9 cellular contexts compared by ENCODE assay signal in genomic region chr11:71888335-71889010, GRCh38. TPM values are rescaled to one million over a fixed set of nuclear protein-coding genes. Genes with fewer than 3 reads are reported as not detected.
"Had no signal": no experiment of that assay in that cellular context is flagged by ENCODE, and none has a peak within 500 bp of the region (broad histone marks: within the 10 kb centered on the region; RNA-seq: fewer than 3 reads in every experiment).

No MANE protein-coding gene starts in this region.

RNA-seq across cellular contexts. Expression of gene DEFB131B, which starts 10.2 kb away (rescaled TPM):
- total RNA-seq: activated CD4-positive, alpha-beta memory T cell treated with anti-CD3 and anti-CD28 coated beads for 36 hours; activated CD4-positive, alpha-beta T cell treated with anti-CD3 and anti-CD28 coated beads, Interleukin-2, amount 10 ng/mL, durations not matched to agents 7 days and 5 days; activated naive CD8-positive, alpha-beta T cell treated with anti-CD3 and anti-CD28 coated beads for 36 hours; activated T-cell treated with anti-CD3 and anti-CD28 coated beads, Interleukin-2, amount 50 U/mL, for 4 hours; LHCN-M2; MCF 10A; PC-3; T-cell; T-helper 2 cell treated with Interferon-gamma antibody and Interleukin-4, amounts not matched to agents 100 ng/mL and 5 ng/mL, for 36 hours had no signal

RNA-seq across cellular contexts. Expression of gene DEFB108B, which starts 55.5 kb away (rescaled TPM):
- total RNA-seq: activated CD4-positive, alpha-beta memory T cell treated with anti-CD3 and anti-CD28 coated beads for 36 hours; activated CD4-positive, alpha-beta T cell treated with anti-CD3 and anti-CD28 coated beads, Interleukin-2, amount 10 ng/mL, durations not matched to agents 7 days and 5 days; activated naive CD8-positive, alpha-beta T cell treated with anti-CD3 and anti-CD28 coated beads for 36 hours; activated T-cell treated with anti-CD3 and anti-CD28 coated beads, Interleukin-2, amount 50 U/mL, for 4 hours; LHCN-M2; MCF 10A; PC-3; T-cell; T-helper 2 cell treated with Interferon-gamma antibody and Interleukin-4, amounts not matched to agents 100 ng/mL and 5 ng/mL, for 36 hours had no signal
